In genomic region chr11:68118753-68119448, GRCh38 we compare ENCODE assay signal across 8 cellular contexts. TPM values are rescaled to one million over a fixed set of nuclear protein-coding genes. Genes with fewer than 3 reads are reported as not detected.
DNase-seq lines count a peak whose midpoint lies in the region; ATAC-seq and TF ChIP-seq lines count a peak whose summit lies in the region.

No MANE protein-coding gene starts in this region.

- H3K4me2 ChIP-seq in BLaER1 treated with 17β-estradiol and CSF1 and Interleukin-3, amounts not matched to agents 10 nM and 100 nM, result peak overlapping the region; percentile 86 to 98 (median 93)

- no peak for ATAC-seq in HG03469 (IDR thresholded peaks at IDR 0.05; ENCODE audit: unreplicated experiment)

- peaks cover 35 to 69% (median 61%) of the 10 kb centered on the region in 11 experiments; a peak in 20 of 22 replicates for H4K20me1 ChIP-seq in BLaER1 treated with 17β-estradiol and CSF1 and Interleukin-3, amounts not matched to agents 10 nM and 100 nM

- peak overlapping the region; percentile 0 to 96 (median 65); a peak in 19 of 22 replicates for H3K27ac ChIP-seq in BLaER1 treated with 17β-estradiol and CSF1 and Interleukin-3, amounts not matched to agents 10 nM and 100 nM
- peak overlapping the region; percentile 58 for H3K27ac ChIP-seq in HL-60 (replicated peaks)

- no peak for TF ChIP-seq CTCF in HL-60 (IDR thresholded peaks at IDR 0.05; ENCODE audit: insufficient read depth, low read length)

- no peaks in the 10 kb centered on the region for H3K27me3 ChIP-seq in BLaER1 treated with 17β-estradiol and CSF1 and Interleukin-3, amounts not matched to agents 10 nM and 100 nM
- no peaks in the 10 kb centered on the region for H3K27me3 ChIP-seq in HL-60 (ENCODE audit: insufficient read depth, poor library complexity, severe bottlenecking)

- peak overlapping the region; percentile 48 to 97 (median 89); a peak in 21 of 22 replicates for H3K9ac ChIP-seq in BLaER1 treated with 17β-estradiol and CSF1 and Interleukin-3, amounts not matched to agents 10 nM and 100 nM

- DNase-seq in HL-60 (ENCODE audit: low read depth in 1 of 2, low spot score in 1 of 2), result peak; percentile 68 to 72
- peak; percentile 60 for DNase-seq in amniotic epithelial cell (ENCODE audit: low read depth)
- DNase-seq in mesenteric fat pad (ENCODE audit: low spot score), result peak; percentile 24
- DNase-seq in central memory CD4-positive, alpha-beta T cell, result no peak
- no peak for DNase-seq in activated CD4-positive, CD25-positive, alpha-beta regulatory T cell (lab: John Stamatoyannopoulos, UW)
- DNase-seq in NK-92 treated with Interleukin-12 subunit alpha and Interleukin-12 subunit beta, amount 100 ng/mL, for 24 hours (lab: John Stamatoyannopoulos, UW), result no peak

- peaks cover 0 to 34% (median 22%) of the 10 kb centered on the region in 11 experiments; a peak in 14 of 22 replicates for H3K36me3 ChIP-seq in BLaER1 treated with 17β-estradiol and CSF1 and Interleukin-3, amounts not matched to agents 10 nM and 100 nM

- H3K4me3 ChIP-seq in BLaER1 treated with 17β-estradiol and CSF1 and Interleukin-3, amounts not matched to agents 10 nM and 100 nM, result peak overlapping the region; percentile 75 to 86 (median 84)
- H3K4me3 ChIP-seq in HL-60 (replicated peaks; ENCODE audit: insufficient read depth, low read length), result peak overlapping the region; percentile 54

- no peaks in the 10 kb centered on the region for H3K9me3 ChIP-seq in BLaER1 treated with 17β-estradiol and CSF1 and Interleukin-3, amounts not matched to agents 10 nM and 100 nM (replicated peaks in 1 of 11)

- H3K4me1 ChIP-seq in BLaER1 treated with 17β-estradiol and CSF1 and Interleukin-3, amounts not matched to agents 10 nM and 100 nM, result peaks cover 36 to 73% (median 50%) of the 10 kb centered on the region in 10 experiments

RNA-seq across cellular contexts. Expression of gene CHKA, which starts 2.3 kb away (rescaled TPM):
- total RNA-seq in mesenteric fat pad, result 33.4 TPM

Comparison
In these comparisons a context has a peak if more than half of its experiments do, and no peak if none do; other contexts are left out.
1. DNase-seq: peak in HL-60 (2 of 2), amniotic epithelial cell (single experiment) and mesenteric fat pad (single experiment); none in central memory CD4-positive, alpha-beta T cell (single experiment), activated CD4-positive, CD25-positive, alpha-beta regulatory T cell (0 of 4) and NK-92 treated with Interleukin-12 subunit alpha and Interleukin-12 subunit beta, amount 100 ng/mL, for 24 hours (single experiment).